Comparison of ENCODE assay signal across 21 cellular contexts in the genomic region with DNA sequence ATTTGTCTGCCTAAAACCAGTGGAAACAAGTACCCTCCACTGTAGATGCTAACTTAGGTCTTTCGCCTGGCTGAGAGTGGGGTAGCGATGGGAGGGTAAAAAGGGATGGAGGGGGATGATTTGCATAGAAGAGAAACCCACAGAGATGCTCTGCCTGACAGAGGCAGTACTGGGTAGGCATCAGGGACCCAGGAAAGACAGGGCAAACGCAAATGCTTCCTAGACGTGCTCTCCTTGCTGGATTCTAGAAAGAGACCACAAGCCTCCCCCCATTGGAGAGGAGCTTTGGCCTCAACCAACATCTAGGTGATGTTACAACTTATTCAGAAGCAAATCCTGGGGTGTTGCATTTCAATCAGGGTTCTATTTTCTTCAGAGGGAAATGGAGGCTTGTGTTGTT. TPM values are rescaled to one million over a fixed set of nuclear protein-coding genes. Genes with fewer than 3 reads are reported as not detected.
DNase-seq lines count a peak whose midpoint lies in the region; ATAC-seq and TF ChIP-seq lines count a peak whose summit lies in the region.
"Had no signal": no experiment of that assay in that cellular context is flagged by ENCODE, and none has a peak within 500 bp of the region (broad histone marks: within the 10 kb centered on the region; RNA-seq: fewer than 3 reads in every experiment).

No MANE protein-coding gene starts in this region.

- POLR2A ChIA-PET in WTC11 (lab: Charles Lee), result interaction anchor here (0.6 kb wide), 1 partner anchor 76 kb away, joined by 3 read pairs; no protein-coding TSS in a partner anchor

- CTCF ChIA-PET in WTC11 (lab: Charles Lee), result interaction anchor here (0.7 to 1.3 kb wide), 4 partner anchors 16 to 176 kb away, joined by 3 to 9 read pairs (median 4); no protein-coding TSS in a partner anchor

- H3K36me3 Mint-ChIP-seq in T-helper 2 cell treated with Interferon-gamma antibody and Interleukin-4, amounts not matched to agents 5 μg/mL and 100 μg/mL, for 36 hours (ENCODE audit: low read depth), result peaks cover 11% of the 10 kb centered on the region
- H3K36me3 Mint-ChIP-seq in WTC11, result no peaks in the 10 kb centered on the region

- no peaks in the 10 kb centered on the region for H3K9me3 Mint-ChIP-seq in T-helper 2 cell treated with Interferon-gamma antibody and Interleukin-4, amounts not matched to agents 5 μg/mL and 100 μg/mL, for 36 hours
- H3K9me3 Mint-ChIP-seq in WTC11, result no peaks in the 10 kb centered on the region

- no peak for TF ChIP-seq CTCF in WTC11 (IDR thresholded peaks at IDR 0.05)

- H3K4me1 Mint-ChIP-seq in T-helper 2 cell treated with Interferon-gamma antibody and Interleukin-4, amounts not matched to agents 5 μg/mL and 100 μg/mL, for 36 hours (ENCODE audit: low read depth), result peaks cover 30% of the 10 kb centered on the region
- peaks cover 80% of the 10 kb centered on the region for H3K4me1 Mint-ChIP-seq in WTC11

- peak overlapping the region; percentile 26 for H3K27ac Mint-ChIP-seq in T-helper 2 cell treated with Interferon-gamma antibody and Interleukin-4, amounts not matched to agents 5 μg/mL and 100 μg/mL, for 36 hours
- no peak overlapping the region for H3K27ac Mint-ChIP-seq in WTC11
- H3K27ac Mint-ChIP-seq: CD14-positive monocyte had no signal

- H3K4me3 ChIP-seq in iPS-18c (ENCODE audit: insufficient read depth, low read depth, low read length), result peak overlapping the region; percentile 56; the same call in 1 of the 2 replicates
- H3K4me3 ChIP-seq: PC-9 had no signal

- H3K4me3 Mint-ChIP-seq in T-helper 2 cell treated with Interferon-gamma antibody and Interleukin-4, amounts not matched to agents 5 μg/mL and 100 μg/mL, for 36 hours, result no peak overlapping the region
- H3K4me3 Mint-ChIP-seq in WTC11, result peak overlapping the region; percentile 84

- H3K27me3 Mint-ChIP-seq in T-helper 2 cell treated with Interferon-gamma antibody and Interleukin-4, amounts not matched to agents 5 μg/mL and 100 μg/mL, for 36 hours (ENCODE audit: low read depth), result peaks cover 95% of the 10 kb centered on the region
- H3K27me3 Mint-ChIP-seq in WTC11 (ENCODE audit: low read depth), result peaks cover 100% of the 10 kb centered on the region

- peaks cover 2% of the 10 kb centered on the region for H3K9me3 ChIP-seq in iPS-18c (ENCODE audit: control insufficient read depth, insufficient read depth, low read length)

- no peak for DNase-seq in T-helper 2 cell treated with Interferon-gamma antibody and Interleukin-4, amounts not matched to agents 5 μg/mL and 100 μg/mL, for 36 hours (ENCODE audit: low spot score)
- no peak for DNase-seq in T-helper 2 cell
- no peak for DNase-seq in WTC11 (ENCODE audit: low spot score)
- no peak for DNase-seq in NCI-H2081 (lab: John Stamatoyannopoulos, UW)
- DNase-seq: 8988T, COR-L47, DMS 273 treated with DMSO at 0.1 percent for 48 hours, DND-41, KG1, MV-4-11, NCI-H1417, NCI-H187, NCI-H226, NCI-H524, PC-9, SIG-M5 had no signal

- ATAC-seq in WTC11 (peak; percentile 0), GM19324 (IDR thresholded peaks at IDR 0.05; ENCODE audit: low FRiP score, unreplicated experiment) (no peak), HG02623 (IDR thresholded peaks at IDR 0.05; ENCODE audit: unreplicated experiment) (no peak), HG03025 (IDR thresholded peaks at IDR 0.05; ENCODE audit: low FRiP score, unreplicated experiment) (no peak)

TF ChIP-seq in WTC11, 78 proteins besides CTCF, POLR2A, EP300 and RAD21:
- TF ChIP-seq ETV6 (CRISPR knock-in tag; IDR thresholded peaks at IDR 0.05) (no peak), EMX1 (CRISPR knock-in tag; IDR thresholded peaks at IDR 0.05) (no peak), ZNF281 (CRISPR knock-in tag; IDR thresholded peaks at IDR 0.05) (no peak)
- TF ChIP-seq, protein P1, sequence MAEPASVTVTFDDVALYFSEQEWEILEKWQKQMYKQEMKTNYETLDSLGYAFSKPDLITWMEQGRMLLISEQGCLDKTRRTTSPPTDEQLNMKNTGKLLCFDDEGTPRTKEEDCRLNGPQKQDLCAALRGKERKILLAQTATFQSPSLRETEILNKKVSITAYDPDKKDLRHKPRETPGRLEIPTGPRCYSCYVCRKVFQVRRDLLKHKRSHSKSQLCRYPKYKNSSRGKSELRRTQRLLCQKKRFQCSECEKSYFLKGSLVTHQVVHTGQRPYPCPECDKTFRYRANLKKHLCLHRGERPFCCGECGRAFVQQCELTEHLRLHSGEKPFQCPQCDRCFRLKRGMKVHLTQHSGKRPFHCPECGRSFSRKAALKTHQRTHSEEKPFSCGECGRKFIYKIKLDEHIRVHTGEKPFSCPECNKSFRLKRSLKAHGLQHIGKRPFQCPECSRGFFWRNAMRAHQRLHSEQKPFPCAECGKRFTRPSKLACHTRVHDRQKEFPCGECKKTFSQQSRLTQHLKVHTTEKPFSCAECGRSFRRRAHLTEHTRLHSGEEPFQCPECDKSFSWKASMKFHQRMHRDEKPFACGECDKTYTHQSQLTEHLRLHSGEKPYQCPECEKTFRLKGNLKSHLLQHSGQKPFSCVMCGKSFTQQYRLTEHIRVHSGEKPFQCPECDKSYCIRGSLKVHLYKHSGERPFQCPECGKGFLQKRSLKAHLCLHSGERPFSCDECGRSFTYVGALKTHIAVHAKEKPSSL (CRISPR knock-in tag; conservative IDR thresholded peaks at IDR 0.05), result no peak

RNA-seq across cellular contexts. Expression of gene OLIG3, which starts 3.2 kb away (rescaled TPM):
- total RNA-seq in WTC11 (2021), result 1.8 to 5.4 TPM (median 2.2 TPM) in 3 replicates
- total RNA-seq: PC-9 had no signal
